In genomic region chr2:157447751-157448150, GRCh38 we compare ENCODE assay signal across 19 cellular contexts. TPM values are rescaled to one million over a fixed set of nuclear protein-coding genes. Genes with fewer than 3 reads are reported as not detected.
DNase-seq lines count a peak whose midpoint lies in the region; ATAC-seq, FAIRE-seq and TF ChIP-seq lines count a peak whose summit lies in the region.
"Had no signal": no experiment of that assay in that cellular context is flagged by ENCODE, and none has a peak within 500 bp of the region (broad histone marks: within the 10 kb centered on the region; RNA-seq: fewer than 3 reads in every experiment).

No MANE protein-coding gene starts in this region.

- no peak for TF ChIP-seq RAD21 in HepG2 (CRISPR knock-in tag; IDR thresholded peaks at IDR 0.05)

- POLR2A ChIA-PET in HepG2 (lab: Yijun Ruan, JAX) = no interaction called here

- no peaks in the 10 kb centered on the region for H3K9me3 Mint-ChIP-seq in effector memory CD8-positive, alpha-beta T cell

- peaks cover 20% of the 10 kb centered on the region for H3K36me3 Mint-ChIP-seq in effector memory CD8-positive, alpha-beta T cell (ENCODE audit: insufficient read depth)

- H3K4me2 ChIP-seq in HepG2 (ENCODE audit: low read depth, low read length) = no peak overlapping the region

- H3K36me3 ChIP-seq in HepG2 (replicated peaks in 1 of 2; ENCODE audit: control insufficient read depth in 1 of 2, insufficient read depth in 2 of 2, low read length in 2 of 2) = no peaks in the 10 kb centered on the region
- H3K36me3 ChIP-seq in right lobe of liver = no peaks in the 10 kb centered on the region
- H3K36me3 ChIP-seq: thoracic aorta had no signal

- TF ChIP-seq EP300 in HepG2 (IDR thresholded peaks at IDR 0.05; ENCODE audit: low read depth in 2 of 2, low read length in 2 of 2) = no peak
- TF ChIP-seq EP300 in HepG2 (CRISPR knock-in tag; IDR thresholded peaks at IDR 0.05; ENCODE audit: borderline replicate concordance) = no peak

- CTCF ChIA-PET in HepG2 (lab: Yijun Ruan, JAX; ENCODE audit: low intra/inter-chr PET ratio, low total read pairs) = no interaction called here

- H3K9me3 ChIP-seq in HepG2 (ENCODE audit: low read length) = no peaks in the 10 kb centered on the region
- H3K9me3 ChIP-seq in right lobe of liver = no peaks in the 10 kb centered on the region
- H3K9me3 ChIP-seq: thoracic aorta had no signal

- peak overlapping the region; percentile 79 to 86 for H3K27ac Mint-ChIP-seq in effector memory CD8-positive, alpha-beta T cell

- TF ChIP-seq POLR2A in HepG2 (IDR thresholded peaks at IDR 0.05; ENCODE audit: insufficient read depth in 1 of 2, low read depth in 2 of 2, low read length in 2 of 2) (no peak), right lobe of liver (IDR thresholded peaks at IDR 0.05) (no peak)

- no peak for TF ChIP-seq CTCF in HepG2 (CRISPR knock-in tag; IDR thresholded peaks at IDR 0.05)
- no peak for TF ChIP-seq CTCF in right lobe of liver (IDR thresholded peaks at IDR 0.05)
- TF ChIP-seq CTCF in VCaP (conservative IDR thresholded peaks at IDR 0.05) = no peak

- H3K27me3 ChIP-seq in HepG2 (ENCODE audit: control insufficient read depth in 1 of 2, insufficient read depth in 2 of 2, low read length in 2 of 2) = no peaks in the 10 kb centered on the region
- no peaks in the 10 kb centered on the region for H3K27me3 ChIP-seq in right lobe of liver

- no peaks in the 10 kb centered on the region for H4K20me1 ChIP-seq in HepG2 (ENCODE audit: insufficient read depth, low read length)

- no peak for ATAC-seq in HepG2
- no peak for ATAC-seq in right lobe of liver
- peak; percentile 6 for ATAC-seq in effector memory CD8-positive, alpha-beta T cell (replicated peaks)
- ATAC-seq: HCT116, left lobe of liver had no signal

- BruUV-seq in HepG2 (replicated peaks; lab: Mats Ljungman, UMichigan) = no TSS peak

- no peaks in the 10 kb centered on the region for H3K79me2 ChIP-seq in HepG2 (ENCODE audit: insufficient read depth, low read length)

- H3K4me3 Mint-ChIP-seq in effector memory CD8-positive, alpha-beta T cell = peak overlapping the region; percentile 51 to 63

- intact Hi-C loops in HepG2 (cut with micrococcal nuclease; ENCODE audit: unreplicated experiment) = no loop called here
- intact Hi-C loops in right lobe of liver (cut with DNase I) = no loop called here
- intact Hi-C loops in cardiac septum (cut with DNase I) = no loop called here

- no peaks in the 10 kb centered on the region for H3K27me3 Mint-ChIP-seq in effector memory CD8-positive, alpha-beta T cell

- H3K4me3 ChIP-seq in HepG2 (replicated peaks in 1 of 3; ENCODE audit: insufficient read depth in 1 of 3, low read depth in 2 of 3, low read length in 3 of 3) = no peak overlapping the region
- H3K4me3 ChIP-seq in right lobe of liver = no peak overlapping the region
- H3K4me3 ChIP-seq: thoracic aorta had no signal

- H3K9ac ChIP-seq in HepG2 (ENCODE audit: insufficient read depth, low read depth, low read length) = no peak overlapping the region

- no peak overlapping the region for H2AFZ ChIP-seq in HepG2 (ENCODE audit: low read length)

- DNase-seq in HepG2 (ENCODE audit: low spot score) (no peak), right lobe of liver (no peak), NCI-H1930 (lab: John Stamatoyannopoulos, UW) (no peak), cardiac septum (ENCODE audit: low spot score) (no peak)
- no peak for DNase-seq in effector memory CD8-positive, alpha-beta T cell
- no peak for DNase-seq in activated CD4-positive, CD25-positive, alpha-beta regulatory T cell (lab: John Stamatoyannopoulos, UW)
- DNase-seq: activated CD4-positive, alpha-beta T cell treated with anti-CD3 and anti-CD28 coated beads for 4 hours; DMS79 treated with DMSO at 0.1 percent for 48 hours; effector CD8-positive, alpha-beta T cell; NCI-H1048; NCI-H2081 treated with DMSO at 0.1 percent for 48 hours; NCI-H510A; retina; stimulated activated CD4-positive, alpha-beta T cell treated with anti-CD3 and anti-CD28 coated beads, Interleukin-12 subunit alpha, Interleukin-12 subunit beta, amount 100 ng/mL, for 4 hours had no signal

- FAIRE-seq in HepG2 (lab: Jason Lieb, UNC) = peak; percentile 4

- no peaks in the 10 kb centered on the region for H3K4me1 ChIP-seq in HepG2 (ENCODE audit: insufficient read depth, low read length)
- H3K4me1 ChIP-seq in right lobe of liver = no peaks in the 10 kb centered on the region

- H3K27ac ChIP-seq in HepG2 (ENCODE audit: extremely low read length, insufficient read depth, low read length) (no peak overlapping the region), right lobe of liver (no peak overlapping the region), VCaP (peak overlapping the region; percentile 80)
- H3K27ac ChIP-seq: RWPE1, thoracic aorta had no signal

- peaks cover 36 to 45% of the 10 kb centered on the region in 2 donors for H3K4me1 Mint-ChIP-seq in effector memory CD8-positive, alpha-beta T cell (ENCODE audit: low read depth in 2 of 2)

- in situ Hi-C loops in HepG2 (cut with HindIII; ENCODE audit: extremely low pct_ligation_motif_present, low pct_unique_long_range_greater_than_20kb) = no loop called here

TF ChIP-seq in HepG2, 621 proteins besides CTCF, POLR2A, EP300 and RAD21 (continues in another document):
- TF ChIP-seq ZNF597 (CRISPR knock-in tag; IDR thresholded peaks at IDR 0.05) = no peak
- TF ChIP-seq CAMTA2 (CRISPR knock-in tag; IDR thresholded peaks at IDR 0.05; ENCODE audit: borderline replicate concordance) = no peak
- TF ChIP-seq FOXK1 (CRISPR knock-in tag; IDR thresholded peaks at IDR 0.05; ENCODE audit: borderline replicate concordance, low read depth) = no peak
- no peak for TF ChIP-seq ZNF350 (CRISPR knock-in tag; IDR thresholded peaks at IDR 0.05; ENCODE audit: borderline replicate concordance, low read depth)
- no peak for TF ChIP-seq BCLAF1 (IDR thresholded peaks at IDR 0.05)

RNA-seq across cellular contexts. Expression of gene CYTIP, which starts 3.9 kb away (rescaled TPM):
- total RNA-seq in HepG2 (2016; rRNA removed; fragmentation: Illumina TruSeq; extraction: Trizol) (not detected in 2 replicates), right lobe of liver (1 to 10 TPM; 1.1 to 6.0 (median 2.9) TPM), cardiac septum (2.5 TPM)
- total RNA-seq in HepG2 (2016; cell fraction: cytosol; rRNA removed; fragmentation: Illumina TruSeq; extraction: Trizol; ENCODE audit: low read depth) = not detected in 2 replicates
- total RNA-seq in HepG2 (2016; cell fraction: insoluble cytoplasmic fraction; rRNA removed; fragmentation: Illumina TruSeq; extraction: Trizol) = not detected in 2 replicates
- total RNA-seq in HepG2 (2016; cell fraction: membrane; rRNA removed; fragmentation: Illumina TruSeq; extraction: Trizol) = not detected in 2 replicates
- total RNA-seq in HepG2 (2016; cell fraction: nucleus; rRNA removed; fragmentation: Illumina TruSeq; extraction: Trizol) = not detected in 2 replicates
- polyA plus RNA-seq in HepG2 (2011; rRNA removed) = not detected in 2 replicates
- polyA plus RNA-seq in HepG2 (2011; cell fraction: cytosol; rRNA removed) = 0.03 TPM in 1 of 2 replicates, not detected in the other
- polyA plus RNA-seq in HepG2 (2011; cell fraction: nucleus; rRNA removed) = not detected in 2 replicates
- not detected in 2 replicates for polyA plus RNA-seq in HepG2 (2012)
- polyA plus RNA-seq in HepG2 (2016; cell fraction: cytosol; fragmentation: Illumina TruSeq; extraction: Trizol; ENCODE audit: low read depth) = not detected in 2 replicates
- polyA plus RNA-seq in HepG2 (2016; cell fraction: insoluble cytoplasmic fraction; fragmentation: Illumina TruSeq; extraction: Trizol; ENCODE audit: low read depth) = not detected in 2 replicates
- polyA plus RNA-seq in HepG2 (2016; cell fraction: membrane; fragmentation: Illumina TruSeq; extraction: Trizol; ENCODE audit: low read depth) = not detected in 2 replicates
- polyA plus RNA-seq in HepG2 (2016; cell fraction: nucleus; fragmentation: Illumina TruSeq; extraction: Trizol; ENCODE audit: insufficient read depth, low read depth) = not detected in 2 replicates
- 0.75 TPM in 1 of 2 replicates, not detected in the other for polyA minus RNA-seq in HepG2 (2011; rRNA and poly(A)+ RNA removed; ENCODE audit: low replicate concordance)
- polyA minus RNA-seq in HepG2 (2011; cell fraction: cytosol; rRNA and poly(A)+ RNA removed) = not detected in 2 replicates
- polyA minus RNA-seq in HepG2 (2011; cell fraction: nucleus; rRNA and poly(A)+ RNA removed) = not detected in 2 replicates
